In the genomic region with DNA sequence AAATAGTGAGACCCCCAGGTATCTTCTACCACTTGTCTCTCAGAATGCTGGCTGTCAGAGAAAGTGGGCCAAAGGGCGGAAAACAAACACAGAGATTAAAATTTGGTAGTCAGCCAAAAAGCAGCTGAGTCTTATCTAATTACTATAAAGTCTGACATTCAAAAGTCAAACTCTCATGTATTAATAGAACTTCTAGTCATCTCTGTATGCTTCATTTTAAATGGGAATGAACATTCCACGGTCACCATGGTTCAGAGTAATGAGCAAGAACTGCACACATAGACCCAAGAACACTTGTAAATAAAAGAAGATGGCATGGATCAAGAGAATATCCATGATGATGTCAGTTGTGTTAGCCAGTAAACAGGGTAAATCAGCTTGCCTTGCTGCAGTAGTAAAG, we compare ENCODE assay signal across 16 cellular contexts.
"Had no signal": no experiment of that assay in that cellular context is flagged by ENCODE, and none has a peak within 500 bp of the region (broad histone marks: within the 10 kb centered on the region; RNA-seq: fewer than 3 reads in every experiment).

No MANE protein-coding gene starts in this region.

- H3K27ac ChIP-seq: esophagus muscularis mucosa, neural progenitor cell, tibial nerve, vagina had no signal

- ATAC-seq: activated CD8-positive, alpha-beta T cell treated with anti-CD3 and anti-CD28 coated beads, Interleukin-2, amount 10 ng/mL, durations not matched to agents 7 days and 5 days had no signal

- H3K4me3 Mint-ChIP-seq: activated B cell treated with CpG ODN at 0.5 μM for 24 hours; activated CD8-positive, alpha-beta T cell treated with anti-CD3 and anti-CD28 coated beads, Interleukin-2, amount 10 ng/mL, durations not matched to agents 7 days and 5 days; activated naive CD8-positive, alpha-beta T cell treated with anti-CD3 and anti-CD28 coated beads for 36 hours; brain; central memory CD8-positive, alpha-beta T cell; neural progenitor cell had no signal

- H3K4me1 Mint-ChIP-seq: activated B cell treated with CpG ODN at 0.5 μM for 24 hours; activated naive CD8-positive, alpha-beta T cell treated with anti-CD3 and anti-CD28 coated beads for 36 hours; central memory CD8-positive, alpha-beta T cell; neural progenitor cell had no signal

- DNase-seq: activated B cell treated with CpG ODN at 0.5 μM for 24 hours; activated CD4-positive, alpha-beta T cell treated with anti-CD3 and anti-CD28 coated beads for 48 hours; activated CD8-positive, alpha-beta memory T cell treated with anti-CD3 and anti-CD28 coated beads, Interleukin-2, amount 50 U/mL, for 48 hours; activated CD8-positive, alpha-beta T cell treated with anti-CD3 and anti-CD28 coated beads, Interleukin-2, amount 10 ng/mL, durations not matched to agents 7 days and 5 days; activated naive CD8-positive, alpha-beta T cell treated with anti-CD3 and anti-CD28 coated beads for 36 hours; cortex of kidney; effector CD4-positive, alpha-beta T cell; kidney glomerular epithelial cell; stimulated activated naive CD4-positive, alpha-beta T cell treated with Interleukin-2 at 50 U/mL for 16 hours; substantia nigra had no signal

- H3K27me3 ChIP-seq: esophagus muscularis mucosa, neural progenitor cell, tibial nerve, vagina had no signal

- H3K4me1 ChIP-seq: esophagus muscularis mucosa, neural progenitor cell, vagina had no signal

- H3K36me3 Mint-ChIP-seq: activated naive CD8-positive, alpha-beta T cell treated with anti-CD3 and anti-CD28 coated beads for 36 hours; brain; neural progenitor cell had no signal

- H3K27me3 Mint-ChIP-seq: activated B cell treated with CpG ODN at 0.5 μM for 24 hours; activated naive CD8-positive, alpha-beta T cell treated with anti-CD3 and anti-CD28 coated beads for 36 hours; brain; central memory CD8-positive, alpha-beta T cell had no signal

- H3K4me3 ChIP-seq: esophagus muscularis mucosa, neural progenitor cell, tibial nerve, vagina had no signal

- H3K27ac Mint-ChIP-seq: activated B cell treated with CpG ODN at 0.5 μM for 24 hours; activated CD8-positive, alpha-beta T cell treated with anti-CD3 and anti-CD28 coated beads, Interleukin-2, amount 10 ng/mL, durations not matched to agents 7 days and 5 days; activated naive CD8-positive, alpha-beta T cell treated with anti-CD3 and anti-CD28 coated beads for 36 hours; brain; neural progenitor cell had no signal

- H2AFZ ChIP-seq: neural progenitor cell had no signal

- H3K9me3 ChIP-seq: esophagus muscularis mucosa, tibial nerve, vagina had no signal

- H3K9ac ChIP-seq: neural progenitor cell had no signal

- H3K36me3 ChIP-seq: esophagus muscularis mucosa, neural progenitor cell, tibial nerve, vagina had no signal

- H3K4me2 ChIP-seq: neural progenitor cell had no signal

- H3K9me3 Mint-ChIP-seq: activated naive CD8-positive, alpha-beta T cell treated with anti-CD3 and anti-CD28 coated beads for 36 hours had no signal
